Comparison of ENCODE assay signal across 8 cellular contexts in genomic region chr1:169485427-169486280, GRCh38. TPM values are rescaled to one million over a fixed set of nuclear protein-coding genes. Genes with fewer than 3 reads are reported as not detected.
A peak's percentile ranks its signal among the peaks of the same experiment; 100 is the strongest.
DNase-seq lines count a peak whose midpoint lies in the region; TF ChIP-seq lines count a peak whose summit lies in the region.

TSS of gene SLC19A2 (minus strand) at chr1:169485944. CDS start at chr1:169485766, 178 bp downstream.

- no peaks in the 10 kb centered on the region for H3F3A ChIP-seq in Loucy (ENCODE audit: low read depth)

- H3K9me2 ChIP-seq in Loucy (replicated peaks; ENCODE audit: low read depth, low read length), result no peaks in the 10 kb centered on the region

- peak within 1 kb of the TSS; percentile 97 to 99 (median 98) for H3K27ac Mint-ChIP-seq in nephron
- peak within 1 kb of the TSS; percentile 95 for H3K27ac Mint-ChIP-seq in stimulated activated naive CD8-positive, alpha-beta T cell treated with anti-CD3 and anti-CD28 coated beads, Interleukin-15, Interleukin-2, amounts not matched to agents 100 ng/mL and 50 ng/mL, for 24 hours

- no peaks in the 10 kb centered on the region for H4K20me1 ChIP-seq in Loucy (ENCODE audit: insufficient read depth, low read length, poor library complexity, severe bottlenecking)

- H3K27me3 ChIP-seq in H7 (ENCODE audit: control insufficient read depth, insufficient read depth, low read length) (no peaks in the 10 kb centered on the region), Loucy (ENCODE audit: insufficient read depth, low read length, poor library complexity, severe bottlenecking) (no peaks in the 10 kb centered on the region)

- peaks cover 58% of the 10 kb centered on the region for H3K4me1 ChIP-seq in Loucy (ENCODE audit: insufficient read depth, low read length, poor library complexity, severe bottlenecking)

- H3K36me3 ChIP-seq in H7 (replicated peaks; ENCODE audit: control insufficient read depth, insufficient read depth, low read length) (no peaks in the 10 kb centered on the region), Loucy (ENCODE audit: insufficient read depth, low read length) (no peaks in the 10 kb centered on the region)

- H3K4me1 Mint-ChIP-seq in nephron, result peaks cover 50% of the 10 kb centered on the region
- H3K4me1 Mint-ChIP-seq in stimulated activated naive CD8-positive, alpha-beta T cell treated with anti-CD3 and anti-CD28 coated beads, Interleukin-15, Interleukin-2, amounts not matched to agents 100 ng/mL and 50 ng/mL, for 24 hours (ENCODE audit: low read depth), result peaks cover 67% of the 10 kb centered on the region

- peaks cover 47% of the 10 kb centered on the region for H3K79me2 ChIP-seq in Loucy (ENCODE audit: insufficient read depth, low read length)

- TF ChIP-seq POLR2A in Raji (IDR thresholded peaks at IDR 0.05; ENCODE audit: insufficient read depth, low read depth, low read length), result peak; percentile 89

- peak within 1 kb of the TSS; percentile 84 for H3K4me2 ChIP-seq in Loucy (ENCODE audit: low read depth, low read length, poor library complexity, severe bottlenecking)

- DNase-seq in G401 (ENCODE audit: low spot score), result peak; percentile 99
- DNase-seq in H7, result peak; percentile 96
- DNase-seq in activated effector memory CD4-positive, alpha-beta T cell treated with anti-CD3 and anti-CD28 coated beads, Interleukin-2, amount 50 U/mL, for 16 hours, result peak; percentile 97
- peak; percentile 99 for DNase-seq in fibroblast of the aortic adventitia (ENCODE audit: low read depth)

- H3K9me3 ChIP-seq in Loucy (ENCODE audit: insufficient read depth, low read depth, low read length), result no peaks in the 10 kb centered on the region

- peak within 1 kb of the TSS; percentile 86 for H2AFZ ChIP-seq in Loucy (ENCODE audit: low read length)

- H3K9ac ChIP-seq in Loucy (ENCODE audit: low read depth, low read length, poor library complexity, severe bottlenecking), result peak within 1 kb of the TSS; percentile 85

- H3K4me3 ChIP-seq in H7 (ENCODE audit: insufficient read depth, low read depth, low read length), result peak within 1 kb of the TSS; percentile 66
- peak within 1 kb of the TSS; percentile 76 for H3K4me3 ChIP-seq in Loucy (ENCODE audit: low read length, poor library complexity, severe bottlenecking)
- peak within 1 kb of the TSS; percentile 82 for H3K4me3 ChIP-seq in fibroblast of the aortic adventitia (ENCODE audit: low read depth, low read length)

- H3K27me3 Mint-ChIP-seq in nephron (ENCODE audit: low read depth), result no peaks in the 10 kb centered on the region
- H3K27me3 Mint-ChIP-seq in stimulated activated naive CD8-positive, alpha-beta T cell treated with anti-CD3 and anti-CD28 coated beads, Interleukin-15, Interleukin-2, amounts not matched to agents 100 ng/mL and 50 ng/mL, for 24 hours, result no peaks in the 10 kb centered on the region

- H3K9me3 Mint-ChIP-seq in nephron, result no peaks in the 10 kb centered on the region
- H3K9me3 Mint-ChIP-seq in stimulated activated naive CD8-positive, alpha-beta T cell treated with anti-CD3 and anti-CD28 coated beads, Interleukin-15, Interleukin-2, amounts not matched to agents 100 ng/mL and 50 ng/mL, for 24 hours, result no peaks in the 10 kb centered on the region

- H3K36me3 Mint-ChIP-seq in nephron (ENCODE audit: low read depth), result no peaks in the 10 kb centered on the region
- H3K36me3 Mint-ChIP-seq in stimulated activated naive CD8-positive, alpha-beta T cell treated with anti-CD3 and anti-CD28 coated beads, Interleukin-15, Interleukin-2, amounts not matched to agents 100 ng/mL and 50 ng/mL, for 24 hours (ENCODE audit: low read depth), result peaks cover 9% of the 10 kb centered on the region

- peak; percentile 44 for TF ChIP-seq CTCF in Loucy (conservative IDR thresholded peaks at IDR 0.05; ENCODE audit: low read length)
- peak; percentile 44 for TF ChIP-seq CTCF in fibroblast of the aortic adventitia (IDR thresholded peaks at IDR 0.05; ENCODE audit: insufficient read depth, low read length)
- TF ChIP-seq CTCF in nephron (IDR thresholded peaks at IDR 0.05; ENCODE audit: unreplicated experiment in 3 of 3), result peak in 2 of 3 experiments; percentile 24 to 44

- in situ Hi-C loops in G401 (cut with HindIII; ENCODE audit: low sequenced_read_pairs), result no loop called here

- H3K4me3 Mint-ChIP-seq in nephron, result peak within 1 kb of the TSS; percentile 92 to 96 (median 93)
- peak within 1 kb of the TSS; percentile 97 for H3K4me3 Mint-ChIP-seq in stimulated activated naive CD8-positive, alpha-beta T cell treated with anti-CD3 and anti-CD28 coated beads, Interleukin-15, Interleukin-2, amounts not matched to agents 100 ng/mL and 50 ng/mL, for 24 hours

RNA-seq across cellular contexts. Expression of gene SLC19A2, which starts in this region (rescaled TPM):
- total RNA-seq in G401 (2014; rRNA removed; shearing (Covaris generic)), result 11.3 and 18.7 TPM in 2 replicates
- 28.9 and 34.8 TPM in 2 replicates for total RNA-seq in H7 (2014; rRNA removed; shearing (Covaris generic))
- total RNA-seq in fibroblast of the aortic adventitia (ENCODE audit: low replicate concordance), result 6.0 and 7.7 TPM in 2 replicates

Comparison
In these comparisons a context has a peak if more than half of its experiments do, and no peak if none do; other contexts are left out.
1. Peak in every context shown above with its lines: DNase-seq and H3K4me3 ChIP-seq.